Comparison of ENCODE assay signal across 18 cellular contexts in genomic region chr19:2357279-2358206, GRCh38. TPM values are rescaled to one million over a fixed set of nuclear protein-coding genes. Genes with fewer than 3 reads are reported as not detected.
A peak's percentile ranks its signal among the peaks of the same experiment; 100 is the strongest.
DNase-seq lines count a peak whose midpoint lies in the region; ATAC-seq, FAIRE-seq and TF ChIP-seq lines count a peak whose summit lies in the region.
"Had no signal": no experiment of that assay in that cellular context is flagged by ENCODE, and none has a peak within 500 bp of the region (broad histone marks: within the 10 kb centered on the region; RNA-seq: fewer than 3 reads in every experiment).

No MANE protein-coding gene starts in this region.

- H2BK15ac ChIP-seq in IMR-90 (ENCODE audit: low read depth, low read length) (no peak overlapping the region), H1 (ENCODE audit: low read length) (no peak overlapping the region), neuronal stem cell (ENCODE audit: low read length) (no peak overlapping the region)

- H3K4me3 ChIP-seq in IMR-90 (ENCODE audit: insufficient read depth, low read depth, low read length) (no peak overlapping the region), H1 (ENCODE audit: extremely low read depth in 1 of 4, insufficient read depth in 2 of 4, low read depth in 3 of 4, low read length in 4 of 4) (no peak overlapping the region), neuronal stem cell (ENCODE audit: low read length in 2 of 2) (peak overlapping the region in 1 of 2 donors; percentile 50)
- H3K4me3 ChIP-seq: HAP-1 had no signal

- H3K4me2 ChIP-seq in IMR-90 (ENCODE audit: low read depth, low read length) (no peak overlapping the region), H1 (ENCODE audit: insufficient read depth in 1 of 2, low read depth in 2 of 2, low read length in 2 of 2) (no peak overlapping the region), neuronal stem cell (ENCODE audit: insufficient read depth, low read length, poor library complexity, severe bottlenecking) (no peak overlapping the region)

- no peak for TF ChIP-seq RAD21 in IMR-90 (IDR thresholded peaks at IDR 0.05; ENCODE audit: low read length)
- no peak for TF ChIP-seq RAD21 in H1 (IDR thresholded peaks at IDR 0.05 in 1 of 2, conservative IDR thresholded peaks at IDR 0.05 in 1 of 2; ENCODE audit: low read depth in 2 of 2, low read length in 2 of 2)

- H4K20me1 ChIP-seq in IMR-90 (ENCODE audit: insufficient read depth, low read length): no peaks in the 10 kb centered on the region
- peaks cover 0 to 11% of the 10 kb centered on the region in 2 experiments for H4K20me1 ChIP-seq in H1 (replicated peaks in 1 of 2; ENCODE audit: control insufficient read depth in 1 of 2, insufficient read depth in 2 of 2, low read length in 2 of 2)

- H3K9me3 ChIP-seq in IMR-90 (ENCODE audit: control insufficient read depth, insufficient read depth, low read length) (no peaks in the 10 kb centered on the region), H1 (ENCODE audit: insufficient read depth in 2 of 2, low read depth in 1 of 2, low read length in 1 of 2) (no peaks in the 10 kb centered on the region), neuronal stem cell (replicated peaks in 1 of 2; ENCODE audit: control insufficient read depth in 2 of 2, insufficient read depth in 1 of 2, low read depth in 1 of 2, low read length in 2 of 2) (no peaks in the 10 kb centered on the region)
- H3K9me3 ChIP-seq: BE2C, Caco-2, HAP-1 had no signal

- H3K23ac ChIP-seq in IMR-90 (ENCODE audit: low read depth, low read length) (no peak overlapping the region), H1 (ENCODE audit: insufficient read length) (no peak overlapping the region), neuronal stem cell (ENCODE audit: low read depth, low read length, poor library complexity) (no peak overlapping the region)

- no peak overlapping the region for H3K27ac ChIP-seq in IMR-90 (ENCODE audit: insufficient read depth, low read length)
- no peak overlapping the region for H3K27ac ChIP-seq in H1 (ENCODE audit: low read depth, low read length)
- no peak overlapping the region for H3K27ac ChIP-seq in neuronal stem cell (replicated peaks; ENCODE audit: low read length)
- H3K27ac ChIP-seq: HL-60 had no signal

- no peak overlapping the region for H2AFZ ChIP-seq in IMR-90 (replicated peaks; ENCODE audit: low read length, poor library complexity)
- H2AFZ ChIP-seq in H1 (ENCODE audit: low read length): no peak overlapping the region
- no peak overlapping the region for H2AFZ ChIP-seq in neuronal stem cell (ENCODE audit: low read length)

- TF ChIP-seq CTCF in IMR-90 (conservative IDR thresholded peaks at IDR 0.05; ENCODE audit: low read depth, low read length): no peak
- no peak for TF ChIP-seq CTCF in H1 (IDR thresholded peaks at IDR 0.05; ENCODE audit: control extremely low read depth in 1 of 3, insufficient read depth in 1 of 3, low read depth in 1 of 3, low read length in 3 of 3)

- FAIRE-seq in H1 (lab: Jason Lieb, UNC): no peak
- FAIRE-seq: D721Med, G401.6 had no signal

- DNase-seq in IMR-90 (no peak), H1 (ENCODE audit: low read depth in 1 of 2, low spot score in 2 of 2) (no peak), neuronal stem cell (ENCODE audit: low spot score) (no peak), NCI-H524 treated with DMSO at 0.1 percent for 48 hours (lab: John Stamatoyannopoulos, UW) (no peak), NCI-H510A treated with DMSO at 0.1 percent for 48 hours (lab: John Stamatoyannopoulos, UW) (no peak)
- DNase-seq: BE2C; C1 segment of cervical spinal cord; Caco-2; CD4-positive, alpha-beta T cell; GOT3; KBM-7 had no signal

- H2BK120ac ChIP-seq in IMR-90 (ENCODE audit: low read depth, low read length) (no peak overlapping the region), H1 (replicated peaks; ENCODE audit: low read depth, low read length) (no peak overlapping the region), neuronal stem cell (ENCODE audit: low read depth, low read length) (no peak overlapping the region)

- POLR2A ChIA-PET in IMR-90 (lab: Charles Lee; ENCODE audit: unreplicated experiment) (no interaction called here), H1 (lab: Charles Lee; ENCODE audit: partially characterized antibody) (interaction anchor here (0.7 kb wide), 1 partner anchor 1376 kb away, joined by 3 read pairs; no protein-coding TSS in a partner anchor)

- no peak for TF ChIP-seq POLR2A in IMR-90 (IDR thresholded peaks at IDR 0.05; ENCODE audit: low read depth, low read length)
- no peak for TF ChIP-seq POLR2A in H1 (IDR thresholded peaks at IDR 0.05; ENCODE audit: control extremely low read depth in 1 of 2, low read depth in 2 of 2, low read length in 2 of 2)

- 0 out of 2 replicates have a peak, but pooled peaks cover 2% of the 10 kb centered on the region for H3K9me1 ChIP-seq in IMR-90 (ENCODE audit: insufficient read depth, low read length)

- no peaks in the 10 kb centered on the region for H3K79me1 ChIP-seq in IMR-90 (ENCODE audit: low read depth in 1 of 2, low read length in 2 of 2)
- H3K79me1 ChIP-seq in H1 (ENCODE audit: low read depth, low read length): no peaks in the 10 kb centered on the region
- no peaks in the 10 kb centered on the region for H3K79me1 ChIP-seq in neuronal stem cell (ENCODE audit: low read depth, low read length)

- H2BK20ac ChIP-seq in IMR-90 (ENCODE audit: low read depth, low read length) (no peak overlapping the region), H1 (ENCODE audit: low read length) (no peak overlapping the region)

- H3K79me2 ChIP-seq in H1 (ENCODE audit: control insufficient read depth in 1 of 2, insufficient read depth in 2 of 2, low read length in 2 of 2): no peaks in the 10 kb centered on the region

- peaks cover 26% of the 10 kb centered on the region for H3K23me2 ChIP-seq in H1 (ENCODE audit: low read depth, low read length)

- H3K27me3 ChIP-seq in IMR-90 (ENCODE audit: control insufficient read depth, insufficient read depth, low read length) (peaks cover 23% of the 10 kb centered on the region), H1 (replicated peaks in 1 of 4; ENCODE audit: control insufficient read depth in 3 of 4, extremely low read depth in 1 of 4, insufficient read depth in 3 of 4, low read length in 3 of 4) (peaks cover 0 to 8% (median 3%) of the 10 kb centered on the region in 4 experiments; a peak in 5 of 7 replicates), neuronal stem cell (ENCODE audit: control insufficient read depth in 3 of 3, insufficient read depth in 3 of 3, low read depth in 1 of 3, low read length in 3 of 3) (peaks cover 0 to 16% (median 3%) of the 10 kb centered on the region in 3 experiments)

- dilution Hi-C loops in IMR-90 (cut with HindIII; ENCODE audit: low sequenced_read_pairs, unreplicated experiment): no loop called here

- H3K18ac ChIP-seq in IMR-90 (ENCODE audit: low read depth, low read length) (no peak overlapping the region), H1 (ENCODE audit: extremely low read depth, low read length) (no peak overlapping the region), neuronal stem cell (ENCODE audit: low read length) (peak overlapping the region; percentile 28)

- H4K5ac ChIP-seq in IMR-90 (ENCODE audit: low read depth, low read length) (no peak overlapping the region), H1 (ENCODE audit: insufficient read length, low read depth, low read length) (no peak overlapping the region)

- TF ChIP-seq EP300 in H1 (IDR thresholded peaks at IDR 0.05; ENCODE audit: borderline replicate concordance in 1 of 2, low read depth in 2 of 2, low read length in 2 of 2): no peak

- 100% methylated on average over 1 to 2 of the region's 3 CpGs for WGBS in IMR-90 (ENCODE audit: extremely low coverage in 2 of 2, insufficient read length in 1 of 2), 2 experiments
- WGBS in H1 (ENCODE audit: extremely low coverage in 1 of 2, insufficient coverage in 1 of 2, insufficient read length in 1 of 2, insufficient replicate concordance in 2 of 2, low coverage in 1 of 2, low lambda C conversion rate in 2 of 2, missing lambda C conversion rate in 1 of 2), 2 experiments: 89 to 100% methylated on average over 2 to 3 of the region's 3 CpGs
- 100% methylated on average over 1 to 3 of the region's 3 CpGs for WGBS in neuronal stem cell (ENCODE audit: extremely low coverage in 2 of 2, insufficient read length in 2 of 2, insufficient replicate concordance in 1 of 2), 2 donors

- H2AK9ac ChIP-seq in IMR-90 (replicated peaks; ENCODE audit: low read depth, low read length, poor library complexity): no peak overlapping the region

- H3K36me3 ChIP-seq in IMR-90 (ENCODE audit: control insufficient read depth, insufficient read depth, low read length): peaks cover 13% of the 10 kb centered on the region; the same call in 1 of the 2 replicates
- H3K36me3 ChIP-seq in H1 (ENCODE audit: control insufficient read depth in 2 of 4, insufficient read depth in 4 of 4, low read length in 3 of 4): peaks cover 0 to 7% (median 0%) of the 10 kb centered on the region in 4 experiments; a peak in 2 of 8 replicates
- H3K36me3 ChIP-seq in neuronal stem cell (replicated peaks in 1 of 2; ENCODE audit: control insufficient read depth in 2 of 2, insufficient read depth in 2 of 2, low read length in 2 of 2): peaks cover 0 to 10% of the 10 kb centered on the region in 2 donors
- H3K36me3 ChIP-seq: HAP-1 had no signal

- in situ Hi-C loops in IMR-90 (cut with MboI; ENCODE audit: low sequenced_read_pairs): no loop called here

- ATAC-seq in IMR-90 (ENCODE audit: low read depth): no peak
- ATAC-seq in HG02981 (IDR thresholded peaks at IDR 0.05; ENCODE audit: unreplicated experiment): no peak

- H2BK5ac ChIP-seq in IMR-90 (ENCODE audit: low read depth, low read length, poor library complexity, severe bottlenecking) (peak overlapping the region; percentile 66), H1 (ENCODE audit: low read depth, low read length) (no peak overlapping the region), neuronal stem cell (ENCODE audit: low read length) (no peak overlapping the region)

- H3K9ac ChIP-seq in IMR-90 (ENCODE audit: low read depth, low read length): no peak overlapping the region
- H3K9ac ChIP-seq in H1 (replicated peaks in 1 of 4; ENCODE audit: extremely low read depth in 1 of 4, low read depth in 3 of 4, low read length in 3 of 4): no peak overlapping the region
- no peak overlapping the region for H3K9ac ChIP-seq in neuronal stem cell (ENCODE audit: low read depth, low read length, poor library complexity)

- no TSS peak for BruUV-seq in IMR-90 (replicated peaks; lab: Mats Ljungman, UMichigan)

- CTCF ChIA-PET in IMR-90 (lab: Yijun Ruan, JAX): no interaction called here
- CTCF ChIA-PET in H1 (lab: Charles Lee; ENCODE audit: partially characterized antibody): no interaction called here

- H4K91ac ChIP-seq in IMR-90 (ENCODE audit: insufficient read depth, low read depth, low read length): no peak overlapping the region
- no peak overlapping the region for H4K91ac ChIP-seq in H1 (replicated peaks; ENCODE audit: insufficient read length, low read length)
- no peak overlapping the region for H4K91ac ChIP-seq in neuronal stem cell (ENCODE audit: low read depth, low read length, poor library complexity)

- H3K4me1 ChIP-seq in IMR-90 (ENCODE audit: control insufficient read depth, insufficient read depth, low read length): no peaks in the 10 kb centered on the region
- H3K4me1 ChIP-seq in H1 (replicated peaks in 1 of 4; ENCODE audit: control insufficient read depth in 3 of 4, insufficient read depth in 4 of 4, low read length in 3 of 4): peaks cover 0 to 4% (median 0%) of the 10 kb centered on the region in 4 experiments; a peak in 1 of 7 replicates
- H3K4me1 ChIP-seq in neuronal stem cell (ENCODE audit: control insufficient read depth in 2 of 2, insufficient read depth in 1 of 2, low read depth in 1 of 2, low read length in 2 of 2): peaks cover 0 to 2% of the 10 kb centered on the region in 2 donors
- H3K4me1 ChIP-seq: BE2C, Caco-2, HAP-1 had no signal

- intact Hi-C loops in IMR-90 (cut with micrococcal nuclease): no loop called here

- no peak overlapping the region for H2AK5ac ChIP-seq in IMR-90 (ENCODE audit: low read depth, low read length)
- H2AK5ac ChIP-seq in H1 (ENCODE audit: low read depth, low read length): no peak overlapping the region
- no peak overlapping the region for H2AK5ac ChIP-seq in neuronal stem cell (ENCODE audit: low read depth, low read length)

- H3K56ac ChIP-seq in IMR-90 (ENCODE audit: extremely low read depth, insufficient read depth, low read length): no peak overlapping the region
- H3K56ac ChIP-seq in H1 (replicated peaks; ENCODE audit: insufficient read length, low read depth, low read length): peak overlapping the region; percentile 86

- H2BK12ac ChIP-seq in H1 (ENCODE audit: low read depth, low read length) (no peak overlapping the region), neuronal stem cell (ENCODE audit: low read length) (no peak overlapping the region)

- H4K8ac ChIP-seq in IMR-90 (ENCODE audit: low read depth in 2 of 2, low read length in 2 of 2) (no peak overlapping the region), H1 (ENCODE audit: extremely low read depth, insufficient read depth, low read length) (no peak overlapping the region), neuronal stem cell (ENCODE audit: low read depth, low read length) (no peak overlapping the region)

- H3K4ac ChIP-seq in IMR-90 (ENCODE audit: low read depth, low read length): no peak overlapping the region
- H3K4ac ChIP-seq in H1 (replicated peaks; ENCODE audit: insufficient read length, low read depth, low read length): no peak overlapping the region
- no peak overlapping the region for H3K4ac ChIP-seq in neuronal stem cell (ENCODE audit: low read length)

- H3K14ac ChIP-seq in IMR-90 (replicated peaks; ENCODE audit: low read depth, low read length) (no peak overlapping the region), H1 (ENCODE audit: insufficient read length) (no peak overlapping the region), neuronal stem cell (ENCODE audit: low read length) (no peak overlapping the region)

RNA-seq across cellular contexts. Expression of gene TMPRSS9, which starts 2.5 kb away (rescaled TPM):
- total RNA-seq in IMR-90 (2012; rRNA removed): not detected in 2 replicates
- polyA plus RNA-seq in IMR-90 (2012; rRNA removed) (not detected in 2 replicates), H1 (2011; rRNA removed) (0.15 and 0.33 TPM in 2 replicates)
- polyA plus RNA-seq in IMR-90 (2012; cell fraction: cytosol; rRNA removed): not detected in 2 replicates
- 0.07 and 0.09 TPM in 2 replicates for polyA plus RNA-seq in IMR-90 (2012; cell fraction: nucleus; rRNA removed; ENCODE audit: low replicate concordance)
- 0.19 and 0.33 TPM in 2 replicates for total RNA-seq in H1 (2021; fragmentation: NEBNext Ultra II Directional; extraction: Animal tissue kit (Norgen Biotek cat#: 25700))
- polyA plus RNA-seq in H1 (2011; cell fraction: cytosol; rRNA removed): 0.44 TPM
- 3.6 TPM for polyA plus RNA-seq in H1 (2011; cell fraction: nucleus; rRNA removed)
- 0.46 to 0.84 TPM (median 0.66 TPM) in 4 replicates for polyA plus RNA-seq in H1 (2012, experiment 1 of 2)
- 0.12 TPM for polyA plus RNA-seq in H1 (2012, experiment 2 of 2)
- polyA plus RNA-seq in H1 (2013, experiment 1 of 2): 0.08 TPM
- 0.09 TPM for polyA plus RNA-seq in H1 (2013, experiment 2 of 2)
- 0.10 and 0.32 TPM in 2 replicates for polyA minus RNA-seq in H1 (2011; rRNA and poly(A)+ RNA removed)
- polyA minus RNA-seq in H1 (2011; cell fraction: cytosol; rRNA and poly(A)+ RNA removed): 0.37 TPM
- 1.1 TPM for polyA minus RNA-seq in H1 (2011; cell fraction: nucleus; rRNA and poly(A)+ RNA removed)
- polyA plus RNA-seq in neuronal stem cell (2013, experiment 1 of 2): 0.04 TPM
- polyA plus RNA-seq in neuronal stem cell (2013, experiment 2 of 2): 0.03 TPM
- total RNA-seq: A172; CD4-positive, alpha-beta T cell; HT1080 had no signal

RNA-seq across cellular contexts. Expression of gene SPPL2B, which starts 29.1 kb away (rescaled TPM):
- total RNA-seq in IMR-90 (2012; rRNA removed): 3.4 and 4.2 TPM in 2 replicates
- polyA plus RNA-seq in IMR-90 (2012; rRNA removed) (45.7 and 52.0 TPM in 2 replicates), H1 (2011; rRNA removed) (34.8 and 83.1 TPM in 2 replicates)
- 25.9 and 36.5 TPM in 2 replicates for polyA plus RNA-seq in IMR-90 (2012; cell fraction: cytosol; rRNA removed)
- 327 and 736 TPM in 2 replicates for polyA plus RNA-seq in IMR-90 (2012; cell fraction: nucleus; rRNA removed; ENCODE audit: low replicate concordance)
- 52.6 and 55.7 TPM in 2 replicates for total RNA-seq in H1 (2021; fragmentation: NEBNext Ultra II Directional; extraction: Animal tissue kit (Norgen Biotek cat#: 25700))
- 61.8 TPM for polyA plus RNA-seq in H1 (2011; cell fraction: cytosol; rRNA removed)
- 378 TPM for polyA plus RNA-seq in H1 (2011; cell fraction: nucleus; rRNA removed)
- polyA plus RNA-seq in H1 (2012, experiment 1 of 2): 36.1 to 78.9 TPM (median 69.1 TPM) in 4 replicates
- polyA plus RNA-seq in H1 (2012, experiment 2 of 2): 44.7 TPM
- polyA plus RNA-seq in H1 (2013, experiment 1 of 2): 40.7 TPM
- polyA plus RNA-seq in H1 (2013, experiment 2 of 2): 37.4 TPM
- polyA minus RNA-seq in H1 (2011; rRNA and poly(A)+ RNA removed): 16.2 and 16.8 TPM in 2 replicates
- polyA minus RNA-seq in H1 (2011; cell fraction: cytosol; rRNA and poly(A)+ RNA removed): 33.4 TPM
- polyA minus RNA-seq in H1 (2011; cell fraction: nucleus; rRNA and poly(A)+ RNA removed): 47.4 TPM
- 32.8 TPM for polyA plus RNA-seq in neuronal stem cell (2013, experiment 1 of 2)
- polyA plus RNA-seq in neuronal stem cell (2013, experiment 2 of 2): 31.5 TPM

RNA-seq across cellular contexts. Expression of gene LSM7, which starts 29.2 kb away (rescaled TPM):
- 145 and 200 TPM in 2 replicates for total RNA-seq in IMR-90 (2012; rRNA removed)
- polyA plus RNA-seq in IMR-90 (2012; rRNA removed) (544 and 708 TPM in 2 replicates), H1 (2011; rRNA removed) (1,335 and 1,623 TPM in 2 replicates)
- 747 and 763 TPM in 2 replicates for polyA plus RNA-seq in IMR-90 (2012; cell fraction: cytosol; rRNA removed)
- polyA plus RNA-seq in IMR-90 (2012; cell fraction: nucleus; rRNA removed; ENCODE audit: low replicate concordance): 274 and 317 TPM in 2 replicates
- 228 and 238 TPM in 2 replicates for total RNA-seq in H1 (2021; fragmentation: NEBNext Ultra II Directional; extraction: Animal tissue kit (Norgen Biotek cat#: 25700))
- 1,271 TPM for polyA plus RNA-seq in H1 (2011; cell fraction: cytosol; rRNA removed)
- 377 TPM for polyA plus RNA-seq in H1 (2011; cell fraction: nucleus; rRNA removed)
- polyA plus RNA-seq in H1 (2012, experiment 1 of 2): 395 to 466 TPM (median 428 TPM) in 4 replicates
- 735 TPM for polyA plus RNA-seq in H1 (2012, experiment 2 of 2)
- polyA plus RNA-seq in H1 (2013, experiment 1 of 2): 408 TPM
- 417 TPM for polyA plus RNA-seq in H1 (2013, experiment 2 of 2)
- 20.1 and 23.2 TPM in 2 replicates for polyA minus RNA-seq in H1 (2011; rRNA and poly(A)+ RNA removed)
- polyA minus RNA-seq in H1 (2011; cell fraction: cytosol; rRNA and poly(A)+ RNA removed): 67.1 TPM
- 79.0 TPM for polyA minus RNA-seq in H1 (2011; cell fraction: nucleus; rRNA and poly(A)+ RNA removed)
- 368 TPM for polyA plus RNA-seq in neuronal stem cell (2013, experiment 1 of 2)
- polyA plus RNA-seq in neuronal stem cell (2013, experiment 2 of 2): 371 TPM

RNA-seq across cellular contexts. Expression of gene LINGO3, which starts 49.6 kb away (rescaled TPM):
- total RNA-seq in IMR-90 (2012; rRNA removed): not detected in 2 replicates
- polyA plus RNA-seq in IMR-90 (2012; rRNA removed) (not detected in 2 replicates), H1 (2011; rRNA removed) (0.59 and 0.93 TPM in 2 replicates)
- polyA plus RNA-seq in IMR-90 (2012; cell fraction: cytosol; rRNA removed): 0.03 TPM in 1 of 2 replicates, not detected in the other
- not detected in 2 replicates for polyA plus RNA-seq in IMR-90 (2012; cell fraction: nucleus; rRNA removed; ENCODE audit: low replicate concordance)
- 0.13 TPM in 1 of 2 replicates, not detected in the other for total RNA-seq in H1 (2021; fragmentation: NEBNext Ultra II Directional; extraction: Animal tissue kit (Norgen Biotek cat#: 25700))
- polyA plus RNA-seq in H1 (2011; cell fraction: cytosol; rRNA removed): 0.62 TPM
- polyA plus RNA-seq in H1 (2011; cell fraction: nucleus; rRNA removed): 0.64 TPM
- polyA plus RNA-seq in H1 (2012, experiment 1 of 2): 0.25 to 0.36 TPM (median 0.27 TPM) in 3 of 4 replicates, not detected in the other
- 0.16 TPM for polyA plus RNA-seq in H1 (2012, experiment 2 of 2)
- 0.26 TPM for polyA plus RNA-seq in H1 (2013, experiment 1 of 2)
- 0.35 TPM for polyA plus RNA-seq in H1 (2013, experiment 2 of 2)
- polyA minus RNA-seq in H1 (2011; rRNA and poly(A)+ RNA removed): 0.13 TPM in 1 of 2 replicates, not detected in the other
- not detected for polyA minus RNA-seq in H1 (2011; cell fraction: cytosol; rRNA and poly(A)+ RNA removed)
- polyA minus RNA-seq in H1 (2011; cell fraction: nucleus; rRNA and poly(A)+ RNA removed): 0.60 TPM
- polyA plus RNA-seq in neuronal stem cell (2013, experiment 1 of 2): 0.99 TPM
- polyA plus RNA-seq in neuronal stem cell (2013, experiment 2 of 2): 1.1 TPM
- total RNA-seq: A172, HT1080 had no signal

Comparison
In these comparisons a context has a peak if more than half of its experiments do, and no peak if none do; other contexts are left out.
1. RNA of gene SPPL2B, which starts 29.1 kb away (total RNA-seq): 52.6 to 55.7 TPM in H1; 3.4 to 4.2 TPM in IMR-90; every median in the first group is over 10 times any median in the second.